7 cellular contexts compared by ENCODE assay signal in genomic region chr3:65195211-65195610, GRCh38.
"Had no signal": no experiment of that assay in that cellular context is flagged by ENCODE, and none has a peak within 500 bp of the region (broad histone marks: within the 10 kb centered on the region; RNA-seq: fewer than 3 reads in every experiment).

No MANE protein-coding gene starts in this region.

- ATAC-seq: K562 had no signal

- H3K9me3 Mint-ChIP-seq: H9 had no signal

- DNase-seq: GM23248, GOT3, H9, HCEC 1CT, IMR-90 had no signal

- H3K27ac Mint-ChIP-seq: H9 had no signal

- FAIRE-seq: H54, K562 had no signal

- H3K4me3 Mint-ChIP-seq: H9 had no signal
